Comparison of ENCODE assay signal across 1 cellular context in genomic region chr2:178403671-178404379, GRCh38.
TF ChIP-seq lines count a peak whose summit lies in the region.

No MANE protein-coding gene starts in this region.

TF ChIP-seq in SK-N-SH, 30 proteins besides CTCF, POLR2A, EP300 and RAD21 (continued from another document):
- no peak for TF ChIP-seq IRF3 (IDR thresholded peaks at IDR 0.05; ENCODE audit: low read depth, low read length)
TF ChIP-seq in SK-N-SH: peak in this region for 0.
